16 cellular contexts compared by ENCODE assay signal in the genomic region with DNA sequence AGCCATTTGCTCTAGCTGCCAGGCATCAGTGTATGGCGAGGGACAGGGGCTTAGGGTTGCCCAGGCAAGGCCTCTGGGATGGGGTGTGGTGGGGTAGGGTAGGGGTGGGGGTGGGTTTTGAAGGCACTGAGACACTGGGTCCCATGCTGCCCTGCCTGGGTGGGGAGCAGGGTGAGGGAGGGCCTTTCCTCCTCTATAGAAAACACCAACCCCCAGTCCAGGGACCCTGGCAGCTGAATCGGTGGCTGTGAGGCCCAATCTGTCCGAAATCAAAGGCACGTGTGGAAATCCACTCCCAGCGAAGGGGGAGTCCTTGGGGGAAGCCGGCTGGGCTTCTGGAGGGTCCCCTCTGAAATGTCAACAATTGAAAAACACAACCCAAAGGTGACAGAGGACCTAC.
A peak's percentile ranks its signal among the peaks of the same experiment; 100 is the strongest.
DNase-seq lines count a peak whose midpoint lies in the region; ATAC-seq, FAIRE-seq and TF ChIP-seq lines count a peak whose summit lies in the region.
"Had no signal": no experiment of that assay in that cellular context is flagged by ENCODE, and none has a peak within 500 bp of the region (broad histone marks: within the 10 kb centered on the region; RNA-seq: fewer than 3 reads in every experiment).

No MANE protein-coding gene starts in this region.

- TF ChIP-seq CTCF in RWPE1 (conservative IDR thresholded peaks at IDR 0.05; ENCODE audit: low read depth) = no peak
- TF ChIP-seq CTCF in hepatocyte (IDR thresholded peaks at IDR 0.05; ENCODE audit: poor library complexity) = no peak
- no peak for TF ChIP-seq CTCF in uterus (IDR thresholded peaks at IDR 0.05)
- TF ChIP-seq CTCF in Calu3 (IDR thresholded peaks at IDR 0.05; ENCODE audit: unreplicated experiment) = no peak
- no peak for TF ChIP-seq CTCF in upper lobe of right lung (IDR thresholded peaks at IDR 0.05)

- FAIRE-seq in small intestine (lab: Jason Lieb, UNC) = no peak
- FAIRE-seq: A549, GM12891, H1 had no signal

- WGBS in hepatocyte (ENCODE audit: low lambda C conversion rate, missing lambda C conversion rate) = 70% methylated on average over 6 of the region's 6 CpGs
- WGBS in small intestine, 3 donors = 79 to 89% (median 80%) methylated on average over 6 of the region's 6 CpGs

- ATAC-seq in upper lobe of right lung = no peak

- H3K79me2 ChIP-seq in hepatocyte = no peaks in the 10 kb centered on the region

- H3K4me3 Mint-ChIP-seq in Calu3 (ENCODE audit: low read depth, unreplicated experiment) = no peak overlapping the region
- H3K4me3 Mint-ChIP-seq: CD8-positive, alpha-beta memory T cell had no signal

- no peak overlapping the region for H3K4me2 ChIP-seq in hepatocyte

- H3K36me3 ChIP-seq in hepatocyte (replicated peaks; ENCODE audit: insufficient read depth, low read depth) (no peaks in the 10 kb centered on the region), uterus (no peaks in the 10 kb centered on the region), small intestine (ENCODE audit: control insufficient read depth in 2 of 2, insufficient read depth in 2 of 2, low read length in 2 of 2) (peaks cover 0 to under 1% of the 10 kb centered on the region in 2 donors), upper lobe of right lung (peaks cover 12% of the 10 kb centered on the region)
- H3K36me3 ChIP-seq: HAP-1 had no signal

- no peaks in the 10 kb centered on the region for H3K9me3 Mint-ChIP-seq in Calu3 (ENCODE audit: low read depth, unreplicated experiment)
- H3K9me3 Mint-ChIP-seq: CD8-positive, alpha-beta memory T cell had no signal

- H3K27me3 Mint-ChIP-seq in Calu3 (ENCODE audit: unreplicated experiment) = no peaks in the 10 kb centered on the region
- H3K27me3 Mint-ChIP-seq: CD8-positive, alpha-beta memory T cell had no signal

- no peak overlapping the region for H3K27ac Mint-ChIP-seq in Calu3 (ENCODE audit: unreplicated experiment)
- H3K27ac Mint-ChIP-seq: CD8-positive, alpha-beta memory T cell had no signal

- no peaks in the 10 kb centered on the region for H3K36me3 Mint-ChIP-seq in Calu3 (ENCODE audit: insufficient read depth, unreplicated experiment)

- no peaks in the 10 kb centered on the region for H4K20me1 ChIP-seq in hepatocyte (ENCODE audit: insufficient read depth, poor library complexity, severe bottlenecking)

- BruUV-seq in Calu3 (replicated peaks; lab: Mats Ljungman, UMichigan) = no TSS peak

- H2AFZ ChIP-seq in hepatocyte = no peak overlapping the region

- H3K27me3 ChIP-seq in hepatocyte = no peaks in the 10 kb centered on the region
- no peaks in the 10 kb centered on the region for H3K27me3 ChIP-seq in uterus
- H3K27me3 ChIP-seq in small intestine (ENCODE audit: control insufficient read depth in 2 of 2, insufficient read depth in 2 of 2, low read length in 2 of 2) = no peaks in the 10 kb centered on the region
- no peaks in the 10 kb centered on the region for H3K27me3 ChIP-seq in upper lobe of right lung

- POLR2A ChIA-PET in RWPE1 (lab: Yijun Ruan, JAX; ENCODE audit: low non-redundant PET) = no interaction called here

- H3K4me1 ChIP-seq in hepatocyte (ENCODE audit: insufficient read depth) (peaks cover 12% of the 10 kb centered on the region), uterus (no peaks in the 10 kb centered on the region), small intestine (ENCODE audit: control insufficient read depth in 2 of 2, insufficient read depth in 1 of 2, low read depth in 1 of 2, low read length in 1 of 2) (no peaks in the 10 kb centered on the region), upper lobe of right lung (no peaks in the 10 kb centered on the region)
- H3K4me1 ChIP-seq: HAP-1 had no signal

- CTCF ChIA-PET in RWPE1 (lab: Yijun Ruan, JAX) (interaction anchor here (0.6 kb wide), 1 partner anchor 67 kb away, joined by 3 read pairs; no protein-coding TSS in a partner anchor), Calu3 (lab: Charles Lee) (interaction anchor here (1.7 kb wide), 1 partner anchor 86 kb away, joined by 15 read pairs; no protein-coding TSS in a partner anchor)

- no peak overlapping the region for H3K4me3 ChIP-seq in hepatocyte
- H3K4me3 ChIP-seq in uterus = no peak overlapping the region
- no peak overlapping the region for H3K4me3 ChIP-seq in small intestine (ENCODE audit: low read depth in 1 of 2, low read length in 2 of 2)
- no peak overlapping the region for H3K4me3 ChIP-seq in upper lobe of right lung
- H3K4me3 ChIP-seq: A549, HAP-1 had no signal

- intact Hi-C loops in uterus (cut with DNase I; ENCODE audit: low total_unique reads) (loop anchor here (5.0 kb wide), 2 partner anchors 87 to 257 kb away; partner anchors contain the start of gene SH3PXD2A), Calu3 (cut with micrococcal nuclease; ENCODE audit: unreplicated experiment) (loop anchor here (1.0 to 10.0 kb wide), 2 partner anchors 86 to 115 kb away; no protein-coding TSS in a partner anchor), upper lobe of right lung (cut with DNase I) (loop anchor here (5.0 kb wide), 1 partner anchor 87 kb away; no protein-coding TSS in a partner anchor)

- H3K9me2 ChIP-seq in hepatocyte (replicated peaks; ENCODE audit: insufficient read depth) = no peaks in the 10 kb centered on the region

- peak overlapping the region; percentile 54 for H3K27ac ChIP-seq in RWPE1
- H3K27ac ChIP-seq in hepatocyte = peak overlapping the region; percentile 12
- H3K27ac ChIP-seq in temporal lobe (ENCODE audit: low read depth, low read length) = peak overlapping the region; percentile 13
- peak overlapping the region; percentile 46 to 65 for H3K27ac ChIP-seq in uterus
- H3K27ac ChIP-seq in small intestine (ENCODE audit: low read depth in 1 of 2, low read length in 1 of 2) = no peak overlapping the region
- H3K27ac ChIP-seq in upper lobe of right lung = no peak overlapping the region

- DNase-seq in RWPE1 (ENCODE audit: low spot score) (no peak), hepatocyte (ENCODE audit: low spot score) (no peak), uterus (no peak), Calu3 (no peak), small intestine (no peak), upper lobe of right lung (no peak), UCSD-AML1 (lab: John Stamatoyannopoulos, UW; ENCODE audit: unreplicated experiment) (no peak)
- DNase-seq: CD8-positive, alpha-beta memory T cell; DMS79; EL; IMR-90 had no signal

- H3K4me1 Mint-ChIP-seq in Calu3 (ENCODE audit: low read depth, unreplicated experiment) = peaks cover 9% of the 10 kb centered on the region
- H3K4me1 Mint-ChIP-seq: CD8-positive, alpha-beta memory T cell had no signal

- TF ChIP-seq POLR2A in uterus (IDR thresholded peaks at IDR 0.05) = no peak

- H3K9me3 ChIP-seq in hepatocyte (ENCODE audit: low read depth) (no peaks in the 10 kb centered on the region), uterus (no peaks in the 10 kb centered on the region), small intestine (ENCODE audit: control insufficient read depth, low read depth) (no peaks in the 10 kb centered on the region), upper lobe of right lung (no peaks in the 10 kb centered on the region)
- H3K9me3 ChIP-seq: A549, HAP-1 had no signal

Comparison
In these comparisons a context has a peak if more than half of its experiments do, and no peak if none do; other contexts are left out.
1. H3K27ac ChIP-seq: peak in RWPE1 (single experiment), hepatocyte (single experiment), temporal lobe (single experiment) and uterus (2 of 2); none in small intestine (0 of 2) and upper lobe of right lung (single experiment).